ENCODE assay signal across 1 cellular context in the genomic region with DNA sequence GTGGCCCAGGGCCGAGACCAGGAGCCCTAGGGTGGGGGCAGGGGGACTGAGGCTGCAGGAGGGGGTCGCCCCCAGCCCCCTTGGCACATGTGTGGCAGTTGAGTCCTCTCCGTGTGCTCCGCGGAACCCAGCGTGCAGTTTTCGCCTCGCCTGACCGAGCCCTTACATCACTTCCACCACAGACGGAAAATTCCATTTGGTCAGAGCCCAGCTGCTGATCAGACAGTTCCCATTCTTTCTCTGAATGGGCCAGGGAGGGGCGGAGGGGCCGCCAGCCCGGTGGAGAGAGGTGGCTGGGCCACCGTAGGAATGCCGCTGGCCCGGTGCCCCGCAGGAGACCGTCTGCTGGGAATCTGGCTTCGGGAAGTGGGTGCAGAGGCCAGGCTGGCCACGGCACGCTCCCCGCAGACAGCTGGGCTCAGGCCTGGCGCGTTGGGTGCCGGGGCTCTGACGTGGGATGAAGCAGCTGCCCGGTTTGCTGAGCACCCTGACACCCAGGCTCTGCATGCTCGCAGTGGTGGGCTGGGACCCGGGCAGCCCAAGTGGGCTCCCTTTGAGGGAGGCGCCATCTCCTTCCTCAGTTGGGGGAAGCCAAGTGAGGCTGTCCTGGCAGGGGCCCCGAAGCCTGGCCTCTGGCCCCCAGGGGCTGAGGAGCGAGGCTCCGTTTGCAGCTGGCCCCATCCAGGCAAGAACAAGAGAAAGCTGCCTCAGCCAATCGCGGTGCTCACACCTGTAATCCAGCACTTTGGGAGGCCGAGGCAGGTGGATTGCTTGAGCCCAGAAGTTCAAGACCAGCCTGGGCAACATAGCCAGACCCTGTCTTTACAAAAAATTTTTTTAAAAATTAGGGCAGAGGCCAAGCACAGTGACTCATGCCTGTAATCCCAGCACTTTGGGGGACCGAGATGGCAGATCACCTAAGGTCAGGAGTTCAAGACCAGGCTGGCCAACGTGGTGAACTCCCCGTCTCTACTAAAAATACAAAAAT.
A peak's percentile ranks its signal among the peaks of the same experiment; 100 is the strongest.
TF ChIP-seq lines count a peak whose summit lies in the region.

No MANE protein-coding gene starts in this region.

TF ChIP-seq in HepG2, 621 proteins besides CTCF, POLR2A, EP300 and RAD21 (continued from another document and continues in another):
- TF ChIP-seq ZNF782 (CRISPR knock-in tag; IDR thresholded peaks at IDR 0.05; ENCODE audit: borderline replicate concordance), result no peak
- TF ChIP-seq JUNB (CRISPR knock-in tag; IDR thresholded peaks at IDR 0.05; ENCODE audit: borderline replicate concordance), result no peak
- no peak for TF ChIP-seq PTBP1 (IDR thresholded peaks at IDR 0.05; ENCODE audit: low read depth, low read length, poor library complexity, severe bottlenecking)
- no peak for TF ChIP-seq ATF7-NPFF (CRISPR knock-in tag; IDR thresholded peaks at IDR 0.05; ENCODE audit: low read depth)
- peak; percentile 81; the same call in 1 of the 2 replicates for TF ChIP-seq ZNF788 (CRISPR knock-in tag; IDR thresholded peaks at IDR 0.05; ENCODE audit: borderline replicate concordance)
- no peak for TF ChIP-seq ATF5 (CRISPR knock-in tag; IDR thresholded peaks at IDR 0.05; ENCODE audit: low read depth)
- TF ChIP-seq ZNF740 (CRISPR knock-in tag; IDR thresholded peaks at IDR 0.05), result no peak
- no peak for TF ChIP-seq ZNF878 (CRISPR knock-in tag; IDR thresholded peaks at IDR 0.05)
- TF ChIP-seq ZNF772 (CRISPR knock-in tag; IDR thresholded peaks at IDR 0.05), result peak; percentile 60; the same call in 1 of the 2 replicates
- no peak for TF ChIP-seq MAF1 (CRISPR knock-in tag; IDR thresholded peaks at IDR 0.05; ENCODE audit: borderline replicate concordance)
- no peak for TF ChIP-seq ZNF468 (CRISPR knock-in tag; IDR thresholded peaks at IDR 0.05)
- TF ChIP-seq NR2F2 (IDR thresholded peaks at IDR 0.05; ENCODE audit: borderline replicate concordance, low read depth), result no peak
- peak; percentile 61; the same call in 1 of the 2 replicates for TF ChIP-seq ZNF768 (CRISPR knock-in tag; IDR thresholded peaks at IDR 0.05)
- no peak for TF ChIP-seq E2F5 (CRISPR knock-in tag; conservative IDR thresholded peaks at IDR 0.05)
- TF ChIP-seq, protein P1, sequence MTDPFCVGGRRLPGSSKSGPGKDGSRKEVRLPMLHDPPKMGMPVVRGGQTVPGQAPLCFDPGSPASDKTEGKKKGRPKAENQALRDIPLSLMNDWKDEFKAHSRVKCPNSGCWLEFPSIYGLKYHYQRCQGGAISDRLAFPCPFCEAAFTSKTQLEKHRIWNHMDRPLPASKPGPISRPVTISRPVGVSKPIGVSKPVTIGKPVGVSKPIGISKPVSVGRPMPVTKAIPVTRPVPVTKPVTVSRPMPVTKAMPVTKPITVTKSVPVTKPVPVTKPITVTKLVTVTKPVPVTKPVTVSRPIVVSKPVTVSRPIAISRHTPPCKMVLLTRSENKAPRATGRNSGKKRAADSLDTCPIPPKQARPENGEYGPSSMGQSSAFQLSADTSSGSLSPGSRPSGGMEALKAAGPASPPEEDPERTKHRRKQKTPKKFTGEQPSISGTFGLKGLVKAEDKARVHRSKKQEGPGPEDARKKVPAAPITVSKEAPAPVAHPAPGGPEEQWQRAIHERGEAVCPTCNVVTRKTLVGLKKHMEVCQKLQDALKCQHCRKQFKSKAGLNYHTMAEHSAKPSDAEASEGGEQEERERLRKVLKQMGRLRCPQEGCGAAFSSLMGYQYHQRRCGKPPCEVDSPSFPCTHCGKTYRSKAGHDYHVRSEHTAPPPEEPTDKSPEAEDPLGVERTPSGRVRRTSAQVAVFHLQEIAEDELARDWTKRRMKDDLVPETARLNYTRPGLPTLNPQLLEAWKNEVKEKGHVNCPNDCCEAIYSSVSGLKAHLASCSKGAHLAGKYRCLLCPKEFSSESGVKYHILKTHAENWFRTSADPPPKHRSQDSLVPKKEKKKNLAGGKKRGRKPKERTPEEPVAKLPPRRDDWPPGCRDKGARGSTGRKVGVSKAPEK (CRISPR knock-in tag; IDR thresholded peaks at IDR 0.05; ENCODE audit: borderline replicate concordance), result no peak
- TF ChIP-seq IKZF4 (CRISPR knock-in tag; IDR thresholded peaks at IDR 0.05; ENCODE audit: borderline replicate concordance, low read depth, not compliant biosample characterization), result no peak
- TF ChIP-seq ZC3H13 (CRISPR knock-in tag; IDR thresholded peaks at IDR 0.05), result no peak
- no peak for TF ChIP-seq CHD2 (IDR thresholded peaks at IDR 0.05; ENCODE audit: low read depth, low read length)
- TF ChIP-seq ZNF335 (CRISPR knock-in tag; IDR thresholded peaks at IDR 0.05), result no peak
- no peak for TF ChIP-seq ZFP36 (IDR thresholded peaks at IDR 0.05; ENCODE audit: borderline replicate concordance, low read depth, low read length, partially characterized antibody)
- TF ChIP-seq PBX3 (CRISPR knock-in tag; IDR thresholded peaks at IDR 0.05; ENCODE audit: borderline replicate concordance), result no peak
- TF ChIP-seq, protein P2, sequence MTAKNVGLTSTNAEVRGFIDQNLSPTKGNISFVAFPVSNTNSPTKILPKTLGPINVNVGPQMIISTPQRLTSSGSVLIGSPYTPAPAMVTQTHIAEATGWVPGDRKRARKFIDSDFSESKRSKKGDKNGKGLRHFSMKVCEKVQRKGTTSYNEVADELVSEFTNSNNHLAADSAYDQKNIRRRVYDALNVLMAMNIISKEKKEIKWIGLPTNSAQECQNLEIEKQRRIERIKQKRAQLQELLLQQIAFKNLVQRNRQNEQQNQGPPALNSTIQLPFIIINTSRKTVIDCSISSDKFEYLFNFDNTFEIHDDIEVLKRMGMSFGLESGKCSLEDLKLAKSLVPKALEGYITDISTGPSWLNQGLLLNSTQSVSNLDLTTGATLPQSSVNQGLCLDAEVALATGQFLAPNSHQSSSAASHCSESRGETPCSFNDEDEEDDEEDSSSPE (CRISPR knock-in tag; IDR thresholded peaks at IDR 0.05), result no peak
- TF ChIP-seq ZNF614 (CRISPR knock-in tag; IDR thresholded peaks at IDR 0.05; ENCODE audit: borderline replicate concordance), result peak; percentile 66; the same call in 1 of the 2 replicates
- no peak for TF ChIP-seq ZNF713 (CRISPR knock-in tag; IDR thresholded peaks at IDR 0.05)
- no peak for TF ChIP-seq ZBTB39 (CRISPR knock-in tag; IDR thresholded peaks at IDR 0.05)
- TF ChIP-seq ESRRA (CRISPR knock-in tag; IDR thresholded peaks at IDR 0.05; ENCODE audit: low read depth), result no peak
- TF ChIP-seq ZKSCAN1 (IDR thresholded peaks at IDR 0.05; ENCODE audit: low read length), result no peak
- peak; percentile 38; the same call in 1 of the 2 replicates for TF ChIP-seq THAP11 (CRISPR knock-in tag; IDR thresholded peaks at IDR 0.05)
- no peak for TF ChIP-seq ZNF17 (CRISPR knock-in tag; IDR thresholded peaks at IDR 0.05)
- no peak for TF ChIP-seq ZNF205 (CRISPR knock-in tag; IDR thresholded peaks at IDR 0.05)
- TF ChIP-seq TAF15 (IDR thresholded peaks at IDR 0.05; ENCODE audit: low read depth, low read length, poor library complexity, severe bottlenecking), result no peak
- peak; percentile 50; the same call in 1 of the 2 replicates for TF ChIP-seq HDAC2 (CRISPR knock-in tag; IDR thresholded peaks at IDR 0.05)
- TF ChIP-seq, protein P3, sequence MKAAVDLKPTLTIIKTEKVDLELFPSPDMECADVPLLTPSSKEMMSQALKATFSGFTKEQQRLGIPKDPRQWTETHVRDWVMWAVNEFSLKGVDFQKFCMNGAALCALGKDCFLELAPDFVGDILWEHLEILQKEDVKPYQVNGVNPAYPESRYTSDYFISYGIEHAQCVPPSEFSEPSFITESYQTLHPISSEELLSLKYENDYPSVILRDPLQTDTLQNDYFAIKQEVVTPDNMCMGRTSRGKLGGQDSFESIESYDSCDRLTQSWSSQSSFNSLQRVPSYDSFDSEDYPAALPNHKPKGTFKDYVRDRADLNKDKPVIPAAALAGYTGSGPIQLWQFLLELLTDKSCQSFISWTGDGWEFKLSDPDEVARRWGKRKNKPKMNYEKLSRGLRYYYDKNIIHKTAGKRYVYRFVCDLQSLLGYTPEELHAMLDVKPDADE (CRISPR knock-in tag; IDR thresholded peaks at IDR 0.05), result no peak
- TF ChIP-seq DMTF1 (CRISPR knock-in tag; IDR thresholded peaks at IDR 0.05), result no peak
- peak; percentile 84; the same call in 1 of the 2 replicates for TF ChIP-seq TFAP4 (IDR thresholded peaks at IDR 0.05; ENCODE audit: borderline replicate concordance, low read depth)
- TF ChIP-seq ARNT2 (CRISPR knock-in tag; IDR thresholded peaks at IDR 0.05; ENCODE audit: low read depth), result no peak
- TF ChIP-seq, protein P4, sequence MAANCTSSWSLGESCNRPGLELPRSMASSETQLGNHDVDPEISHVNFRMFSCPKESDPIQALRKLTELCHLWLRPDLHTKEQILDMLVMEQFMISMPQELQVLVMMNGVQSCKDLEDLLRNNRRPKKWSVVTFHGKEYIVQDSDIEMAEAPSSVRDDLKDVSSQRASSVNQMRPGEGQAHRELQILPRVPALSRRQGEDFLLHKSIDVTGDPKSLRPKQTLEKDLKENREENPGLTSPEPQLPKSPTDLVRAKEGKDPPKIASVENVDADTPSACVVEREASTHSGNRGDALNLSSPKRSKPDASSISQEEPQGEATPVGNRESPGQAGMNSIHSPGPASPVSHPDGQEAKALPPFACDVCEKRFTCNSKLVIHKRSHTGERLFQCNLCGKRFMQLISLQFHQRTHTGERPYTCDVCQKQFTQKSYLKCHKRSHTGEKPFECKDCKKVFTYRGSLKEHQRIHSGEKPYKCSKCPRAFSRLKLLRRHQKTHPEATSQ (CRISPR knock-in tag; IDR thresholded peaks at IDR 0.05; ENCODE audit: borderline replicate concordance), result no peak
